Comparison of ENCODE assay signal across 21 cellular contexts in the genomic region with DNA sequence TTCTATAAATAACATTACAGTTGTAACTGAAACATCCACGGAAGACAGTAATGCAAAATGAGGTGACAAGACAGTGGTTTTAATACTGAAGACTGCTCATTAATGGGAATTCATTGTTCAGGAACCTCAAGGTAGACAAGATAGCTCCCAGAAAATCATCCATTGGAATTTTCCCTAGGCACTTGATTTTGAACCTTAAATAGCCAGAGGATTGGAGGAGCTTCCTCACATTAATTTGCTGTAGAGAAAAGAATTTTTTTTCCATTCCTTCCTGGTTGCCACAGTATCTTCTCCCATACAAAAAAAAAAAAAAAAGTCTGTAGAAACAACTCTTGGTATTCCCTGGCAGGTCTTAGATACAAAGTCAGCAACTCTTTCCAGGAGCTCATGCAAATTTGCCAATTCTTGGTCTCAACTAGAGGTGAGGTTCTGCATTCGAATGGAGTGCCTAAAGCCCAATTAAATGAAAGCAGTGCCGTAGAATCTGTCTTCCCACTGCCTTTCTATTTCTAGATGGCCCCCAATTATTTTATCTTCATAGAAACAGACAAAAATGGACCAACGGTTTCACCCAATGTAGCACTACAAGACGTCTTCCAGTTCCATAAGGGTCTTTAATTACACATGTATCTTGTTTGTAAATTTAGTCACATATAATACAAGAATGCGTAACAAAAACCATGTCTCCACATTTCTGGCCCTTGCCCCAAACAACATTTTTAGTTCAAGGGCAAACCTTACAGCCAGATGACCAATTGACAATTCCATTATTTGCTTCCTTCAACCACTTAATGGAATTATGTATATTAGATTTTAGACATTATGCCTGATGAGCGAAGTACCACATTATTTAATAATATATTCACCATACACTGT. TPM values are rescaled to one million over a fixed set of nuclear protein-coding genes. Genes with fewer than 3 reads are reported as not detected.
A peak's percentile ranks its signal among the peaks of the same experiment; 100 is the strongest.
DNase-seq lines count a peak whose midpoint lies in the region; ATAC-seq and TF ChIP-seq lines count a peak whose summit lies in the region.
"Had no signal": no experiment of that assay in that cellular context is flagged by ENCODE, and none has a peak within 500 bp of the region (broad histone marks: within the 10 kb centered on the region; RNA-seq: fewer than 3 reads in every experiment).

No MANE protein-coding gene starts in this region.

- no peak overlapping the region for H3K56ac ChIP-seq in mesendoderm (ENCODE audit: low read length)

- no peak overlapping the region for H2BK5ac ChIP-seq in mesendoderm (ENCODE audit: low read length)

- no peak for TF ChIP-seq CTCF in OCI-LY7 (conservative IDR thresholded peaks at IDR 0.05; ENCODE audit: low read length)
- TF ChIP-seq CTCF in chondrocyte (IDR thresholded peaks at IDR 0.05): no peak

- BruUV-seq in OCI-LY7 (replicated peaks; lab: Mats Ljungman, UMichigan): TSS peak; percentile 28

- no peak overlapping the region for H2AFZ ChIP-seq in OCI-LY7 (ENCODE audit: low read length)

- no peak overlapping the region for H4K5ac ChIP-seq in mesendoderm (ENCODE audit: low read length)

- H3K27ac Mint-ChIP-seq in chondrocyte (ENCODE audit: unreplicated experiment): peak overlapping the region; percentile 34

- no peak overlapping the region for H2BK15ac ChIP-seq in mesendoderm (replicated peaks; ENCODE audit: low read depth)

- peaks cover 8% of the 10 kb centered on the region for H3K4me1 ChIP-seq in OCI-LY7 (ENCODE audit: insufficient read depth, low read length, poor library complexity, severe bottlenecking)
- no peaks in the 10 kb centered on the region for H3K4me1 ChIP-seq in mesendoderm (ENCODE audit: control insufficient read depth, low read depth, low read length)
- H3K4me1 ChIP-seq: SJCRH30 had no signal

- H3K27me3 Mint-ChIP-seq in chondrocyte (ENCODE audit: low read depth): no peaks in the 10 kb centered on the region
- H3K27me3 Mint-ChIP-seq: activated naive CD8-positive, alpha-beta T cell had no signal

- H3K4me3 ChIP-seq in OCI-LY7 (ENCODE audit: low read depth, low read length, poor library complexity, severe bottlenecking) (no peak overlapping the region), mesendoderm (ENCODE audit: low read length) (no peak overlapping the region)
- H3K4me3 ChIP-seq: BLaER1 treated with 17β-estradiol and CSF1 and Interleukin-3, amounts not matched to agents 10 nM and 100 nM; cardiac muscle cell; SJCRH30 had no signal

- in situ Hi-C loops in KBM-7 (cut with MboI; ENCODE audit: low pct_unique_long_range_greater_than_20kb, low sequenced_read_pairs): loop anchor here (25.0 kb wide), 1 partner anchor 303 kb away; no protein-coding TSS in a partner anchor

- POLR2A ChIA-PET in OCI-LY7 (lab: Charles Lee): interaction anchor here (0.6 to 0.7 kb wide), 2 partner anchors 58 to 727 kb away, joined by 3 to 8 read pairs; no protein-coding TSS in a partner anchor

- H3K9me3 Mint-ChIP-seq in chondrocyte (ENCODE audit: low read depth): no peaks in the 10 kb centered on the region
- H3K9me3 Mint-ChIP-seq: stimulated activated effector memory CD8-positive, alpha-beta T cell treated with anti-CD3 and anti-CD28 coated beads, Interleukin-12 subunit alpha, Interleukin-12 subunit beta, amount 100 ng/mL, for 72 hours had no signal

- ATAC-seq in GM18502 (IDR thresholded peaks at IDR 0.05; ENCODE audit: poor library complexity, unreplicated experiment): no peak
- no peak for ATAC-seq in GM21528 (IDR thresholded peaks at IDR 0.05; ENCODE audit: low FRiP score, unreplicated experiment)
- ATAC-seq: left lobe of liver; stimulated activated effector memory CD8-positive, alpha-beta T cell treated with anti-CD3 and anti-CD28 coated beads, Interleukin-12 subunit alpha, Interleukin-12 subunit beta, amount 100 ng/mL, for 72 hours had no signal

- H3K4me3 Mint-ChIP-seq in chondrocyte (ENCODE audit: unreplicated experiment): no peak overlapping the region
- H3K4me3 Mint-ChIP-seq: stimulated activated effector memory CD8-positive, alpha-beta T cell treated with anti-CD3 and anti-CD28 coated beads, Interleukin-12 subunit alpha, Interleukin-12 subunit beta, amount 100 ng/mL, for 72 hours had no signal

- no peak overlapping the region for H3K4ac ChIP-seq in mesendoderm (ENCODE audit: low read depth, low read length)

- H3K36me3 ChIP-seq in OCI-LY7 (ENCODE audit: insufficient read depth, low read length) (peaks cover 61% of the 10 kb centered on the region), mesendoderm (ENCODE audit: control insufficient read depth, insufficient read depth, low read length) (peaks cover 14% of the 10 kb centered on the region)

- no peak overlapping the region for H3K9ac ChIP-seq in mesendoderm (ENCODE audit: low read length)
- H3K9ac ChIP-seq: BLaER1 treated with 17β-estradiol and CSF1 and Interleukin-3, amounts not matched to agents 10 nM and 100 nM had no signal

- H3K9me2 ChIP-seq in OCI-LY7 (ENCODE audit: insufficient read depth, low read length): no peaks in the 10 kb centered on the region

- H3K79me2 ChIP-seq in OCI-LY7 (ENCODE audit: insufficient read depth, low read depth, low read length) (no peaks in the 10 kb centered on the region), mesendoderm (ENCODE audit: control insufficient read depth, insufficient read depth, low read length) (no peaks in the 10 kb centered on the region)

- H3K18ac ChIP-seq in mesendoderm (ENCODE audit: low read length): no peak overlapping the region

- H3K79me1 ChIP-seq in mesendoderm (ENCODE audit: low read length): no peaks in the 10 kb centered on the region

- H3K9me3 ChIP-seq in OCI-LY7 (ENCODE audit: low read length): no peaks in the 10 kb centered on the region
- H3K9me3 ChIP-seq: BLaER1 treated with 17β-estradiol and CSF1 and Interleukin-3, amounts not matched to agents 10 nM and 100 nM; SJCRH30 had no signal

- peaks cover 50% of the 10 kb centered on the region for H3K36me3 Mint-ChIP-seq in chondrocyte (ENCODE audit: low read depth)

- H3K4me1 Mint-ChIP-seq in chondrocyte (ENCODE audit: low read depth): peaks cover 54% of the 10 kb centered on the region

- WGBS in mesendoderm (ENCODE audit: extremely low coverage, insufficient coverage, low lambda C conversion rate): no CpG with 5 or more reads among the region's 7 CpGs

- no peak overlapping the region for H3K27ac ChIP-seq in OCI-LY7 (ENCODE audit: low read depth, low read length, poor library complexity, severe bottlenecking)
- no peak overlapping the region for H3K27ac ChIP-seq in mesendoderm (ENCODE audit: low read depth, low read length)
- H3K27ac ChIP-seq: BLaER1 treated with 17β-estradiol and CSF1 and Interleukin-3, amounts not matched to agents 10 nM and 100 nM; cardiac muscle cell; SJCRH30 had no signal

- intact Hi-C loops in OCI-LY7 (cut with micrococcal nuclease; ENCODE audit: unreplicated experiment): loop anchor here (10.0 kb wide), 1 partner anchor 296 kb away; no protein-coding TSS in a partner anchor

- H3K23ac ChIP-seq in mesendoderm (ENCODE audit: low read length): no peak overlapping the region

- no peak overlapping the region for H2BK120ac ChIP-seq in mesendoderm (ENCODE audit: low read depth, low read length)

- H3K4me2 ChIP-seq in OCI-LY7 (ENCODE audit: low read length) (no peak overlapping the region), mesendoderm (ENCODE audit: low read length) (no peak overlapping the region)
- H3K4me2 ChIP-seq: BLaER1 treated with 17β-estradiol and CSF1 and Interleukin-3, amounts not matched to agents 10 nM and 100 nM had no signal

- DNase-seq in EH (ENCODE audit: low read depth): peak; percentile 43
- DNase-seq in OCI-LY7 (ENCODE audit: low spot score): no peak
- DNase-seq in chondrocyte (ENCODE audit: low spot score): no peak
- DNase-seq in mesendoderm: peak; percentile 34
- no peak for DNase-seq in KBM-7
- DNase-seq: activated CD4-positive, alpha-beta T cell treated with anti-CD3 and anti-CD28 coated beads for 4 hours; activated CD8-positive, alpha-beta memory T cell treated with anti-CD3 and anti-CD28 coated beads, Interleukin-2, amount 50 U/mL, for 48 hours; DMS79 treated with DMSO at 0.1 percent for 48 hours; effector memory CD4-positive, alpha-beta T cell; foreskin melanocyte; NCI-H1694 treated with DMSO at 0.1 percent for 48 hours; NCI-H446; SJCRH30; T-helper 9 cell had no signal

- no peaks in the 10 kb centered on the region for H4K20me1 ChIP-seq in OCI-LY7 (ENCODE audit: insufficient read depth, low read length)

- H3K27me3 ChIP-seq in mesendoderm (ENCODE audit: insufficient read depth, low read length, poor library complexity): no peaks in the 10 kb centered on the region
- H3K27me3 ChIP-seq: BLaER1 treated with 17β-estradiol and CSF1 and Interleukin-3, amounts not matched to agents 10 nM and 100 nM; cardiac muscle cell; SJCRH30 had no signal

- H2AK5ac ChIP-seq in mesendoderm (ENCODE audit: low read length): no peak overlapping the region

- no peak overlapping the region for H4K8ac ChIP-seq in mesendoderm (ENCODE audit: low read depth, low read length)

- CTCF ChIA-PET in OCI-LY7 (lab: Charles Lee; ENCODE audit: unreplicated experiment): no interaction called here

RNA-seq across cellular contexts. Expression of a gene that starts 13.5 kb away (rescaled TPM):
- 66.2 and 70.5 TPM in 2 replicates for total RNA-seq in OCI-LY7 (2014; rRNA removed; shearing (Covaris generic))
- total RNA-seq in OCI-LY7 (2022) (93.5 and 107 TPM in 2 replicates), chondrocyte (580 to 614 TPM (median 596 TPM) in 3 replicates)
- 295 TPM for polyA plus RNA-seq in mesendoderm (2013, experiment 1 of 2)
- polyA plus RNA-seq in mesendoderm (2013, experiment 2 of 2): 286 TPM

Comparison
In these comparisons a context has a peak if more than half of its experiments do, and no peak if none do; other contexts are left out.
1. DNase-seq: peak in EH (single experiment) and mesendoderm (single experiment); none in OCI-LY7 (single experiment), chondrocyte (single experiment) and KBM-7 (single experiment).